Comparison of ENCODE assay signal across 23 cellular contexts in the genomic region with DNA sequence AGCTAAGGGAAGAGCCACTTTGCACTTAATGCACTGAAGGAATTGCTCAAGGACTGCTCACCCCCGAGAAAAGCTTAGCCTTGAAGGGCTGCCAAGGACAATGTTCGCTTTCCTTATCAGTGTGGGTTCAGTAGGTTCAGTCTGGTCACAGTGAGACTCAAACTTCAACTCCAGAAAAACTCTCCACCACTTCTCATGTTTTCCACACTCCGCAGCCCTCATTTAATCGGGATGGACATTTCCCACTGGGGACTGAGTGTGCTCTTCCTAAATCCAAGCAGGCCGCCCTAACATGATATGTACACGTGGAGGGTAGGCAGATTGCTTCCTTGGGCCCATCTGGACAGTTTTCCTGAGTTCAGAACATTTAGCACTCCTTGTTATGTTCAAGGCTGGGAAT. TPM values are rescaled to one million over a fixed set of nuclear protein-coding genes. Genes with fewer than 3 reads are reported as not detected.
"Had no signal": no experiment of that assay in that cellular context is flagged by ENCODE, and none has a peak within 500 bp of the region (broad histone marks: within the 10 kb centered on the region; RNA-seq: fewer than 3 reads in every experiment).

No MANE protein-coding gene starts in this region.

- H3K27ac ChIP-seq: lower lobe of right lung, transverse colon, vagina, WERI-Rb-1 had no signal

- H3K4me1 ChIP-seq: lower lobe of right lung, transverse colon had no signal

- H3K36me3 ChIP-seq: lower lobe of right lung, transverse colon, vagina, WERI-Rb-1 had no signal

- DNase-seq: activated CD4-positive, alpha-beta T cell treated with anti-CD3 and anti-CD28 coated beads for 1 hour; activated CD8-positive, alpha-beta memory T cell treated with anti-CD3 and anti-CD28 coated beads for 24 hours; activated CD8-positive, alpha-beta memory T cell treated with anti-CD3 and anti-CD28 coated beads, Interleukin-2, amount 50 U/mL, for 48 hours; activated effector memory CD4-positive, alpha-beta T cell treated with anti-CD3 and anti-CD28 coated beads, Interleukin-2, amount 50 U/mL, for 16 hours; activated T-cell treated with anti-CD3 and anti-CD28 coated beads, Interleukin-2, amount 50 U/mL, for 72 hours; amniotic stem cell; cortex of kidney; erythroblast; head of caudate nucleus; immature natural killer cell; lower lobe of right lung; naive thymus-derived CD8-positive, alpha-beta T cell; posterior cingulate gyrus; stimulated activated CD4-positive, alpha-beta T cell treated with anti-CD3 and anti-CD28 coated beads, Interleukin-2, amount 100 ng/mL, for 24 hours; stimulated activated naive CD8-positive, alpha-beta T cell treated with anti-CD3 and anti-CD28 coated beads, Interleukin-15, Interleukin-2, amounts not matched to agents 100 U/mL and 50 U/mL, for 24 hours; SW 1271; transverse colon; WERI-Rb-1 had no signal

- ATAC-seq: activated naive CD4-positive, alpha-beta T cell treated with anti-CD3 and anti-CD28 coated beads, Interleukin-2, amount 50 U/mL, for 72 hours; activated T-cell treated with anti-CD3 and anti-CD28 coated beads, Interleukin-2, amount 50 U/mL, for 72 hours; lower lobe of right lung; naive thymus-derived CD8-positive, alpha-beta T cell; stimulated activated naive CD8-positive, alpha-beta T cell treated with anti-CD3 and anti-CD28 coated beads, Interleukin-15, Interleukin-2, amounts not matched to agents 100 U/mL and 50 U/mL, for 24 hours had no signal

- H3K27me3 ChIP-seq: transverse colon, vagina had no signal

- H3K9me3 ChIP-seq: lower lobe of right lung, transverse colon, vagina had no signal

- H3K4me3 ChIP-seq: lower lobe of right lung, transverse colon, vagina had no signal

RNA-seq across cellular contexts. Expression of a gene that starts 19.5 kb away (rescaled TPM):
- total RNA-seq: mesenteric fat pad had no signal
- polyA plus RNA-seq: immature natural killer cell had no signal

RNA-seq across cellular contexts. Expression of a gene that starts 48.7 kb away (rescaled TPM):
- total RNA-seq: activated naive CD4-positive, alpha-beta T cell treated with anti-CD3 and anti-CD28 coated beads, Interleukin-2, amount 50 U/mL, for 72 hours; activated T-cell treated with anti-CD3 and anti-CD28 coated beads, Interleukin-2, amount 50 U/mL, for 72 hours; frontal cortex; lower lobe of right lung; mesenteric fat pad; naive thymus-derived CD8-positive, alpha-beta T cell; T-helper 2 cell treated with Interferon-gamma antibody and Interleukin-4, amounts not matched to agents 100 ng/mL and 5 ng/mL, for 36 hours; transverse colon; vagina had no signal
- polyA plus RNA-seq: immature natural killer cell; naive thymus-derived CD8-positive, alpha-beta T cell had no signal
